ENCODE assay signal across 19 cellular contexts in genomic region chr5:38602641-38603040, GRCh38. TPM values are rescaled to one million over a fixed set of nuclear protein-coding genes. Genes with fewer than 3 reads are reported as not detected.
"Had no signal": no experiment of that assay in that cellular context is flagged by ENCODE, and none has a peak within 500 bp of the region (broad histone marks: within the 10 kb centered on the region; RNA-seq: fewer than 3 reads in every experiment).

No MANE protein-coding gene starts in this region.

- DNase-seq: cerebellar nuclear complex; effector memory CD8-positive, alpha-beta T cell; esophagus squamous epithelium; foreskin fibroblast; kidney; left cardiac atrium; mammary epithelial cell; natural killer cell; posterior cingulate gyrus; stimulated activated CD4-positive, alpha-beta T cell treated with anti-CD3 and anti-CD28 coated beads, Interleukin-4, amount 100 ng/mL, for 1 hour; stimulated activated CD8-positive, alpha-beta memory T cell treated with anti-CD3 and anti-CD28 coated beads, Interleukin-4, amount 100 ng/mL, for 48 hours; stimulated activated naive CD8-positive, alpha-beta T cell treated with anti-CD3 and anti-CD28 coated beads, Interleukin-15, amount 100 ng/mL, for 72 hours; testis had no signal

- H3K27me3 ChIP-seq: esophagus squamous epithelium, right atrium auricular region, testis, tibial nerve had no signal

- H3K9me3 ChIP-seq: esophagus squamous epithelium, right atrium auricular region, testis, tibial nerve had no signal

- H3K4me1 Mint-ChIP-seq: natural killer cell; stimulated activated effector memory CD8-positive, alpha-beta T cell treated with anti-CD3 and anti-CD28 coated beads, Interleukin-12 subunit alpha, Interleukin-12 subunit beta, amount 100 ng/mL, for 72 hours; stimulated activated naive CD8-positive, alpha-beta T cell treated with anti-CD3 and anti-CD28 coated beads, Interleukin-15, amount 100 ng/mL, for 72 hours had no signal

- H3K4me3 Mint-ChIP-seq: dendritic cell treated with granulocyte-macrophage colony-stimulating factor and Interleukin-4, amounts not matched to agents 40 ng/mL and 50 ng/mL, for 4 days; effector memory CD8-positive, alpha-beta T cell; mesothelial cell of epicardium; natural killer cell; neural crest cell; stimulated activated effector memory CD8-positive, alpha-beta T cell treated with anti-CD3 and anti-CD28 coated beads, Interleukin-12 subunit alpha, Interleukin-12 subunit beta, amount 100 ng/mL, for 72 hours; stimulated activated naive CD8-positive, alpha-beta T cell treated with anti-CD3 and anti-CD28 coated beads, Interleukin-15, amount 100 ng/mL, for 72 hours had no signal

- H3K27ac Mint-ChIP-seq: dendritic cell treated with granulocyte-macrophage colony-stimulating factor and Interleukin-4, amounts not matched to agents 40 ng/mL and 50 ng/mL, for 4 days; effector memory CD8-positive, alpha-beta T cell; mesothelial cell of epicardium; natural killer cell; stimulated activated effector memory CD8-positive, alpha-beta T cell treated with anti-CD3 and anti-CD28 coated beads, Interleukin-12 subunit alpha, Interleukin-12 subunit beta, amount 100 ng/mL, for 72 hours; stimulated activated naive CD8-positive, alpha-beta T cell treated with anti-CD3 and anti-CD28 coated beads, Interleukin-15, amount 100 ng/mL, for 72 hours had no signal

- H3K27ac ChIP-seq: esophagus squamous epithelium, tibial nerve had no signal

- H3K36me3 ChIP-seq: esophagus squamous epithelium, right atrium auricular region, tibial nerve had no signal

- ATAC-seq: effector memory CD8-positive, alpha-beta T cell; natural killer cell; stimulated activated effector memory CD8-positive, alpha-beta T cell treated with anti-CD3 and anti-CD28 coated beads, Interleukin-12 subunit alpha, Interleukin-12 subunit beta, amount 100 ng/mL, for 72 hours; stimulated activated naive CD8-positive, alpha-beta T cell treated with anti-CD3 and anti-CD28 coated beads, Interleukin-15, amount 100 ng/mL, for 72 hours had no signal

- H3K9me3 Mint-ChIP-seq: dendritic cell treated with granulocyte-macrophage colony-stimulating factor and Interleukin-4, amounts not matched to agents 40 ng/mL and 50 ng/mL, for 4 days; effector memory CD8-positive, alpha-beta T cell; natural killer cell; neural crest cell; stimulated activated effector memory CD8-positive, alpha-beta T cell treated with anti-CD3 and anti-CD28 coated beads, Interleukin-12 subunit alpha, Interleukin-12 subunit beta, amount 100 ng/mL, for 72 hours; stimulated activated naive CD8-positive, alpha-beta T cell treated with anti-CD3 and anti-CD28 coated beads, Interleukin-15, amount 100 ng/mL, for 72 hours had no signal

- H3K36me3 Mint-ChIP-seq: mesothelial cell of epicardium; natural killer cell; stimulated activated effector memory CD8-positive, alpha-beta T cell treated with anti-CD3 and anti-CD28 coated beads, Interleukin-12 subunit alpha, Interleukin-12 subunit beta, amount 100 ng/mL, for 72 hours had no signal

- H3K4me3 ChIP-seq: esophagus squamous epithelium, right atrium auricular region, testis, tibial nerve had no signal

RNA-seq across cellular contexts. Expression of gene LIFR, which starts 46.2 kb away (rescaled TPM):
- total RNA-seq: natural killer cell had no signal
